21 cellular contexts compared by ENCODE assay signal in genomic region chr5:68618501-68618900, GRCh38.
DNase-seq lines count a peak whose midpoint lies in the region; ATAC-seq and TF ChIP-seq lines count a peak whose summit lies in the region.
"Had no signal": no experiment of that assay in that cellular context is flagged by ENCODE, and none has a peak within 500 bp of the region (broad histone marks: within the 10 kb centered on the region; RNA-seq: fewer than 3 reads in every experiment).

No MANE protein-coding gene starts in this region.

- DNase-seq in Daoy (ENCODE audit: low read depth) (peak; percentile 6), MG63 (peak; percentile 38), mucosa of descending colon (no peak), coronary artery (ENCODE audit: low spot score) (no peak)
- no peak for DNase-seq in activated naive CD4-positive, alpha-beta T cell treated with anti-CD3 and anti-CD28 coated beads, Interleukin-2, amount 50 U/mL, for 72 hours (ENCODE audit: low spot score in 2 of 2)
- DNase-seq: 8988T; ACHN; BE2C; C1 segment of cervical spinal cord; CD4-positive, alpha-beta memory T cell; CD4-positive, CD25-positive, alpha-beta regulatory T cell; CD8-positive, alpha-beta memory T cell; COR-L47; DMS 273 treated with DMSO at 0.1 percent for 48 hours; DMS153; DMS53; DMS79; DND-41; GF-D8 had no signal

- H3K4me3 ChIP-seq in MG63 (no peak overlapping the region), mucosa of descending colon (no peak overlapping the region), coronary artery (no peak overlapping the region)
- H3K4me3 ChIP-seq: BLaER1 had no signal

- H3K27ac Mint-ChIP-seq in activated naive CD4-positive, alpha-beta T cell treated with anti-CD3 and anti-CD28 coated beads, Interleukin-2, amount 50 U/mL, for 72 hours: no peak overlapping the region
- H3K27ac Mint-ChIP-seq: CD14-positive monocyte; CD4-positive, alpha-beta memory T cell; CD4-positive, CD25-positive, alpha-beta regulatory T cell; CD8-positive, alpha-beta memory T cell had no signal

- H3K9me3 ChIP-seq in MG63 (no peaks in the 10 kb centered on the region), mucosa of descending colon (no peaks in the 10 kb centered on the region)
- H3K9me3 ChIP-seq: BE2C had no signal

- no peaks in the 10 kb centered on the region for H3K36me3 ChIP-seq in MG63
- no peaks in the 10 kb centered on the region for H3K36me3 ChIP-seq in mucosa of descending colon (ENCODE audit: low read depth)
- H3K36me3 ChIP-seq: BE2C, BLaER1 had no signal

- no peaks in the 10 kb centered on the region for H3K36me3 Mint-ChIP-seq in activated naive CD4-positive, alpha-beta T cell treated with anti-CD3 and anti-CD28 coated beads, Interleukin-2, amount 50 U/mL, for 72 hours
- H3K36me3 Mint-ChIP-seq: CD14-positive monocyte; CD8-positive, alpha-beta memory T cell had no signal

- H3K4me1 ChIP-seq in mucosa of descending colon (ENCODE audit: low read depth): no peaks in the 10 kb centered on the region
- H3K4me1 ChIP-seq: BLaER1 had no signal

- TF ChIP-seq CTCF in mucosa of descending colon (IDR thresholded peaks at IDR 0.05): no peak
- no peak for TF ChIP-seq CTCF in coronary artery (IDR thresholded peaks at IDR 0.05)

- no peaks in the 10 kb centered on the region for H3K27me3 ChIP-seq in MG63
- H3K27me3 ChIP-seq: BE2C, BLaER1 had no signal

- intact Hi-C loops in mucosa of descending colon (cut with DNase I, micrococcal nuclease): no loop called here

- no peak overlapping the region for H3K27ac ChIP-seq in coronary artery
- H3K27ac ChIP-seq: BLaER1 had no signal

- ATAC-seq in mucosa of descending colon: peak; percentile 60
- ATAC-seq in activated naive CD4-positive, alpha-beta T cell treated with anti-CD3 and anti-CD28 coated beads, Interleukin-2, amount 50 U/mL, for 72 hours: no peak

- H3K9me3 Mint-ChIP-seq in activated naive CD4-positive, alpha-beta T cell treated with anti-CD3 and anti-CD28 coated beads, Interleukin-2, amount 50 U/mL, for 72 hours: peaks cover under 1 to 4% of the 10 kb centered on the region in 2 donors

Comparison
In these comparisons a context has a peak if more than half of its experiments do, and no peak if none do; other contexts are left out.
1. DNase-seq: peak in Daoy (single experiment) and MG63 (single experiment); none in mucosa of descending colon (0 of 3), activated naive CD4-positive, alpha-beta T cell treated with anti-CD3 and anti-CD28 coated beads, Interleukin-2, amount 50 U/mL, for 72 hours (0 of 2) and coronary artery (single experiment).